In genomic region chr15:75201609-75202250, GRCh38 we compare ENCODE assay signal across 8 cellular contexts. TPM values are rescaled to one million over a fixed set of nuclear protein-coding genes. Genes with fewer than 3 reads are reported as not detected.
A peak's percentile ranks its signal among the peaks of the same experiment; 100 is the strongest.
DNase-seq lines count a peak whose midpoint lies in the region; ATAC-seq and TF ChIP-seq lines count a peak whose summit lies in the region.

TSS of gene C15orf39 (plus strand) at chr15:75201882. CDS start at chr15:75206049, 4,167 bp downstream.

- H3K27me3 ChIP-seq in BLaER1 treated with 17β-estradiol and CSF1 and Interleukin-3, amounts not matched to agents 10 nM and 100 nM = no peaks in the 10 kb centered on the region
- no peaks in the 10 kb centered on the region for H3K27me3 ChIP-seq in OCI-LY1 (ENCODE audit: insufficient read depth, low read length)

- peak within 1 kb of the TSS; percentile 81 to 100 (median 96) for H3K4me3 ChIP-seq in BLaER1 treated with 17β-estradiol and CSF1 and Interleukin-3, amounts not matched to agents 10 nM and 100 nM
- H3K4me3 ChIP-seq in OCI-LY1 (ENCODE audit: low read depth, low read length, poor library complexity, severe bottlenecking) (peak within 1 kb of the TSS; percentile 78), epithelial cell of esophagus (ENCODE audit: low read length) (peak within 1 kb of the TSS; percentile 85)

- H3K36me3 ChIP-seq in BLaER1 treated with 17β-estradiol and CSF1 and Interleukin-3, amounts not matched to agents 10 nM and 100 nM = peaks cover 12 to 19% (median 16%) of the 10 kb centered on the region in 11 experiments
- peaks cover 24% of the 10 kb centered on the region for H3K36me3 ChIP-seq in OCI-LY1 (ENCODE audit: insufficient read depth, low read length)

- peak; percentile 77 for TF ChIP-seq CTCF in OCI-LY1 (IDR thresholded peaks at IDR 0.05; ENCODE audit: low read length)
- peak; percentile 35 for TF ChIP-seq CTCF in epithelial cell of esophagus (IDR thresholded peaks at IDR 0.05; ENCODE audit: insufficient read depth, low read depth, low read length, missing control alignments)

- no peaks in the 10 kb centered on the region for H3K9me2 ChIP-seq in OCI-LY1 (ENCODE audit: low read depth, low read length)

- H2AFZ ChIP-seq in OCI-LY1 (ENCODE audit: low read length) = no peak within 1 kb of the TSS

- no peaks in the 10 kb centered on the region for H3F3A ChIP-seq in OCI-LY1 (ENCODE audit: insufficient read depth, low read length)

- peaks cover 28% of the 10 kb centered on the region for H3K79me2 ChIP-seq in OCI-LY1 (ENCODE audit: insufficient read depth, low read length)

- H4K20me1 ChIP-seq in BLaER1 treated with 17β-estradiol and CSF1 and Interleukin-3, amounts not matched to agents 10 nM and 100 nM = peaks cover 41 to 48% (median 47%) of the 10 kb centered on the region in 11 experiments
- H4K20me1 ChIP-seq in OCI-LY1 (ENCODE audit: insufficient read depth, low read length) = no peaks in the 10 kb centered on the region

- H3K9me3 ChIP-seq in BLaER1 treated with 17β-estradiol and CSF1 and Interleukin-3, amounts not matched to agents 10 nM and 100 nM (replicated peaks in 1 of 11) = no peaks in the 10 kb centered on the region
- H3K9me3 ChIP-seq in OCI-LY1 (ENCODE audit: low read length) = no peaks in the 10 kb centered on the region

- H3K9ac ChIP-seq in BLaER1 treated with 17β-estradiol and CSF1 and Interleukin-3, amounts not matched to agents 10 nM and 100 nM = peak within 1 kb of the TSS; percentile 87 to 99 (median 97)
- H3K9ac ChIP-seq in OCI-LY1 (ENCODE audit: low read length) = peak within 1 kb of the TSS; percentile 81

- peak within 1 kb of the TSS; percentile 95 to 99 (median 98) for H3K4me2 ChIP-seq in BLaER1 treated with 17β-estradiol and CSF1 and Interleukin-3, amounts not matched to agents 10 nM and 100 nM
- peak within 1 kb of the TSS; percentile 99 for H3K4me2 ChIP-seq in OCI-LY1 (ENCODE audit: low read length)

- H3K4me1 ChIP-seq in BLaER1 treated with 17β-estradiol and CSF1 and Interleukin-3, amounts not matched to agents 10 nM and 100 nM = peaks cover 63 to 82% (median 77%) of the 10 kb centered on the region in 10 experiments
- H3K4me1 ChIP-seq in OCI-LY1 (ENCODE audit: insufficient read depth, low read length, severe bottlenecking) = peaks cover 49% of the 10 kb centered on the region

- H3K27ac ChIP-seq in BLaER1 treated with 17β-estradiol and CSF1 and Interleukin-3, amounts not matched to agents 10 nM and 100 nM = peak within 1 kb of the TSS; percentile 88 to 98 (median 97)
- H3K27ac ChIP-seq in OCI-LY1 (ENCODE audit: low read depth, low read length, poor library complexity, severe bottlenecking) = peak within 1 kb of the TSS; percentile 78

- DNase-seq in activated T-cell treated with anti-CD3 and anti-CD28 coated beads for 24 hours (ENCODE audit: low read depth) = peak; percentile 69
- DNase-seq in epithelial cell of esophagus (ENCODE audit: low read depth) = peak; percentile 72
- DNase-seq in mucosa of gallbladder (ENCODE audit: low spot score) = peak; percentile 68
- peak; percentile 81 for DNase-seq in stimulated activated CD8-positive, alpha-beta memory T cell treated with anti-CD3 and anti-CD28 coated beads, Interleukin-4, amount 100 ng/mL, for 48 hours

- peak; percentile 58 for ATAC-seq in GM19035 (IDR thresholded peaks at IDR 0.05; ENCODE audit: unreplicated experiment)
- peak; percentile 38 for ATAC-seq in HG03342 (IDR thresholded peaks at IDR 0.05; ENCODE audit: unreplicated experiment)

RNA-seq across cellular contexts. Expression of gene C15orf39, which starts in this region (rescaled TPM):
- total RNA-seq in mucosa of gallbladder = 27.0 TPM

Comparison
In these comparisons a context has a peak if more than half of its experiments do, and no peak if none do; other contexts are left out.
1. Peak in every context shown above with its lines: DNase-seq, ATAC-seq, H3K4me3 ChIP-seq and H3K27ac ChIP-seq.